Comparison of ENCODE assay signal across 9 cellular contexts in genomic region chr16:79163666-79164377, GRCh38.
DNase-seq lines count a peak whose midpoint lies in the region; FAIRE-seq and TF ChIP-seq lines count a peak whose summit lies in the region.
"Had no signal": no experiment of that assay in that cellular context is flagged by ENCODE, and none has a peak within 500 bp of the region (broad histone marks: within the 10 kb centered on the region; RNA-seq: fewer than 3 reads in every experiment).

No MANE protein-coding gene starts in this region.

- intact Hi-C loops in kidney (cut with DNase I) (no loop called here), transverse colon (cut with DNase I; ENCODE audit: low total_unique reads) (no loop called here)

- H3K4me3 Mint-ChIP-seq in activated naive CD4-positive, alpha-beta T cell treated with anti-CD3 and anti-CD28 coated beads, Interleukin-2, amount 10 ng/mL, durations not matched to agents 7 days and 5 days, result peak overlapping the region; percentile 35

- CTCF ChIA-PET in activated naive CD4-positive, alpha-beta T cell treated with anti-CD3 and anti-CD28 coated beads, Interleukin-2, amount 10 ng/mL, durations not matched to agents 7 days and 5 days (lab: Charles Lee), result interaction anchor here (0.5 to 1.2 kb wide), 3 partner anchors 12 to 173 kb away, joined by 3 read pairs; no protein-coding TSS in a partner anchor

- H3K36me3 ChIP-seq in kidney (ENCODE audit: control insufficient read depth in 1 of 2, insufficient read depth in 2 of 2, low read length in 2 of 2), result no peaks in the 10 kb centered on the region
- no peaks in the 10 kb centered on the region for H3K36me3 ChIP-seq in transverse colon

- H3K4me3 ChIP-seq in kidney (ENCODE audit: low read length in 2 of 2), result peak overlapping the region; percentile 25 to 43
- H3K4me3 ChIP-seq in transverse colon, result peak overlapping the region in 2 of 4 donors; percentile 16 to 40

- no peak overlapping the region for H3K27ac ChIP-seq in kidney (ENCODE audit: low read depth in 2 of 2, low read length in 2 of 2)
- H3K27ac ChIP-seq in transverse colon, result peak overlapping the region in 3 of 4 donors; percentile 13 to 49 (median 17)

- DNase-seq in activated naive CD4-positive, alpha-beta T cell treated with anti-CD3 and anti-CD28 coated beads, Interleukin-2, amount 10 ng/mL, durations not matched to agents 7 days and 5 days, result peak; percentile 35
- DNase-seq in activated naive CD4-positive, alpha-beta T cell treated with anti-CD3 and anti-CD28 coated beads, Interleukin-2, amount 50 U/mL, for 16 hours, result no peak
- peak; percentile 32 for DNase-seq in RPMI8226
- DNase-seq in kidney, result no peak
- DNase-seq in transverse colon, result peak; percentile 37
- DNase-seq in LoVo (ENCODE audit: low spot score), result no peak
- DNase-seq in RKO (ENCODE audit: low spot score), result no peak
- DNase-seq in G401 (ENCODE audit: low spot score), result no peak
- DNase-seq: effector CD8-positive, alpha-beta T cell had no signal

- no peak for TF ChIP-seq EP300 in transverse colon (IDR thresholded peaks at IDR 0.05; ENCODE audit: low read depth)

- peak overlapping the region; percentile 70 for H3K27ac Mint-ChIP-seq in activated naive CD4-positive, alpha-beta T cell treated with anti-CD3 and anti-CD28 coated beads, Interleukin-2, amount 10 ng/mL, durations not matched to agents 7 days and 5 days

- H3K9me3 ChIP-seq in kidney (ENCODE audit: control insufficient read depth in 1 of 2, low read length in 2 of 2) (peaks cover 4 to 5% of the 10 kb centered on the region in 2 donors), transverse colon (no peaks in the 10 kb centered on the region)

- in situ Hi-C loops in transverse colon (cut with MboI; ENCODE audit: low pct_ligation_motif_present in 1 of 4, low pct_unique_long_range_greater_than_20kb in 1 of 4, low sequenced_read_pairs in 3 of 4) (no loop called here), G401 (cut with HindIII; ENCODE audit: low sequenced_read_pairs) (no loop called here)

- no peak for TF ChIP-seq POLR2A in transverse colon (IDR thresholded peaks at IDR 0.05)

- H3K4me1 ChIP-seq in kidney (ENCODE audit: control insufficient read depth in 1 of 2, insufficient read depth in 1 of 2, low read depth in 1 of 2, low read length in 2 of 2), result peaks cover 0 to 3% of the 10 kb centered on the region in 2 donors
- peaks cover 0 to 19% (median 3%) of the 10 kb centered on the region in 4 donors for H3K4me1 ChIP-seq in transverse colon

- H3K9ac ChIP-seq in kidney (ENCODE audit: low read length in 2 of 2), result no peak overlapping the region

- peaks cover 26% of the 10 kb centered on the region for H3K4me1 Mint-ChIP-seq in activated naive CD4-positive, alpha-beta T cell treated with anti-CD3 and anti-CD28 coated beads, Interleukin-2, amount 10 ng/mL, durations not matched to agents 7 days and 5 days

- no peak for FAIRE-seq in kidney (lab: Jason Lieb, UNC)

- H3K9me3 Mint-ChIP-seq in activated naive CD4-positive, alpha-beta T cell treated with anti-CD3 and anti-CD28 coated beads, Interleukin-2, amount 10 ng/mL, durations not matched to agents 7 days and 5 days, result peaks cover 7% of the 10 kb centered on the region

- no peaks in the 10 kb centered on the region for H3K27me3 ChIP-seq in transverse colon

- 27 to 39% methylated on average over 9 to 13 of the region's 13 CpGs for WGBS in transverse colon (ENCODE audit: low coverage in 1 of 2), 2 donors

- no peaks in the 10 kb centered on the region for H3K27me3 Mint-ChIP-seq in activated naive CD4-positive, alpha-beta T cell treated with anti-CD3 and anti-CD28 coated beads, Interleukin-2, amount 10 ng/mL, durations not matched to agents 7 days and 5 days

- H3K36me3 Mint-ChIP-seq in activated naive CD4-positive, alpha-beta T cell treated with anti-CD3 and anti-CD28 coated beads, Interleukin-2, amount 10 ng/mL, durations not matched to agents 7 days and 5 days, result peaks cover 7% of the 10 kb centered on the region

- TF ChIP-seq CTCF in kidney (IDR thresholded peaks at IDR 0.05; ENCODE audit: borderline replicate concordance, extremely low read depth, insufficient read depth) (no peak), transverse colon (IDR thresholded peaks at IDR 0.05) (no peak)

Comparison
In these comparisons a context has a peak if more than half of its experiments do, and no peak if none do; other contexts are left out.
1. DNase-seq: peak in activated naive CD4-positive, alpha-beta T cell treated with anti-CD3 and anti-CD28 coated beads, Interleukin-2, amount 10 ng/mL, durations not matched to agents 7 days and 5 days (single experiment), RPMI8226 (single experiment) and transverse colon (single experiment); none in activated naive CD4-positive, alpha-beta T cell treated with anti-CD3 and anti-CD28 coated beads, Interleukin-2, amount 50 U/mL, for 16 hours (single experiment), kidney (single experiment), LoVo (single experiment), RKO (single experiment) and G401 (single experiment).
2. H3K27ac ChIP-seq: peak in transverse colon (3 of 4); none in kidney (0 of 2).